2 cellular contexts compared by ENCODE assay signal in the genomic region with DNA sequence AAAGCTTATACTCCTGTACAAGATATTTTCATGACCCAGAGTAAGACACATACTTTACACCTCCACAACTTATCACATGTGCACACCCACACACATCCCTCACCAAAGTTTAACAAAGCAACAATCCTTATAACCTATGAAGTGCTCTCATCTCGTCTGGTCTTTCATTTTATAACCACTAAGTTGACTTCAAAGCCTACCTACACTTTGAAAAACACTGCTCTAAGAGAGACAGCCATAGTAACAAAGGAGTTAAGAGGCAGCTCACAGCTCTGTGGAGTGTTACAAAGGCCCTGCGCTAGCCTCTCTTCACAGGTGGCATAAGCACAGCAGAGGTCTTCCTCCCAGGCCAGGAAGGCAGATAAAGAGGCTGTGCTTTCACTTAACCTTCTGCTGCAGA.
TF ChIP-seq lines count a peak whose summit lies in the region.

No MANE protein-coding gene starts in this region.

TF ChIP-seq in HEK293, 187 proteins besides CTCF, POLR2A, EP300 and RAD21 (continued from another document):
- peak; percentile 62 for TF ChIP-seq ZFHX2 (tag by site-specific recombination; conservative IDR thresholded peaks at IDR 0.05)
- no peak for TF ChIP-seq HOXA7 (CRISPR knock-in tag; IDR thresholded peaks at IDR 0.05; ENCODE audit: borderline replicate concordance)

TF ChIP-seq in WTC11, 78 proteins besides CTCF, POLR2A, EP300 and RAD21 (continued from another document):
- TF ChIP-seq TP53 (CRISPR knock-in tag; IDR thresholded peaks at IDR 0.05), result no peak
- TF ChIP-seq CREB1 (CRISPR knock-in tag; IDR thresholded peaks at IDR 0.05), result no peak
- TF ChIP-seq SOX15 (CRISPR knock-in tag; IDR thresholded peaks at IDR 0.05), result no peak
- no peak for TF ChIP-seq ZNF416 (CRISPR knock-in tag; IDR thresholded peaks at IDR 0.05)
- TF ChIP-seq MXD4 (CRISPR knock-in tag; IDR thresholded peaks at IDR 0.05; ENCODE audit: borderline replicate concordance), result no peak
- TF ChIP-seq ZNF425 (CRISPR knock-in tag; conservative IDR thresholded peaks at IDR 0.05), result no peak
- TF ChIP-seq SP1 (CRISPR knock-in tag; conservative IDR thresholded peaks at IDR 0.05), result no peak
- TF ChIP-seq KAT7 (CRISPR knock-in tag; IDR thresholded peaks at IDR 0.05; ENCODE audit: borderline replicate concordance), result no peak
- TF ChIP-seq E2F4 (CRISPR knock-in tag; IDR thresholded peaks at IDR 0.05; ENCODE audit: borderline replicate concordance, low read depth), result no peak
- TF ChIP-seq ZBTB21 (CRISPR knock-in tag; IDR thresholded peaks at IDR 0.05; ENCODE audit: borderline replicate concordance), result no peak
- TF ChIP-seq NR3C1 (CRISPR knock-in tag; conservative IDR thresholded peaks at IDR 0.05; ENCODE audit: low read depth), result no peak
- no peak for TF ChIP-seq SMAD4 (CRISPR knock-in tag; IDR thresholded peaks at IDR 0.05)
